In genomic region chr19:3762130-3762473, GRCh38 we compare ENCODE assay signal across 8 cellular contexts. TPM values are rescaled to one million over a fixed set of nuclear protein-coding genes. Genes with fewer than 3 reads are reported as not detected.
DNase-seq lines count a peak whose midpoint lies in the region; ATAC-seq and TF ChIP-seq lines count a peak whose summit lies in the region.

No MANE protein-coding gene starts in this region.

- peak overlapping the region in 1 of 4 donors; percentile 75 for H3K4me3 ChIP-seq in stomach

- 53 to 61% (median 58%) methylated on average over 1 of the region's 1 CpG for WGBS in stomach, 5 donors

- peak overlapping the region; percentile 81 to 100 (median 98) for H3K27ac ChIP-seq in stomach

- H3K4me1 Mint-ChIP-seq in T-helper 1 cell treated with Interleukin-12 subunit alpha and Interleukin-12 subunit beta and Interleukin-4 antibody, amounts not matched to agents 30 μg/mL and 1 μg/mL, for 36 hours (ENCODE audit: low read depth): peaks cover 27% of the 10 kb centered on the region
- H3K4me1 Mint-ChIP-seq in activated T-helper 17 cell treated with anti-CD3 and anti-CD28 coated beads, Interleukin-2, amount 50 U/mL, for 72 hours: peaks cover 13% of the 10 kb centered on the region
- H3K4me1 Mint-ChIP-seq in immature natural killer cell: peaks cover 29 to 45% of the 10 kb centered on the region in 2 donors

- peaks cover 45 to 52% (median 51%) of the 10 kb centered on the region in 4 donors for H3K36me3 ChIP-seq in stomach

- ATAC-seq in activated T-helper 17 cell treated with anti-CD3 and anti-CD28 coated beads, Interleukin-2, amount 50 U/mL, for 72 hours (replicated peaks): no peak
- ATAC-seq in HG03457 (IDR thresholded peaks at IDR 0.05; ENCODE audit: unreplicated experiment): no peak

- intact Hi-C loops in stomach (cut with DNase I; ENCODE audit: low total_unique reads): no loop called here

- H3K4me3 Mint-ChIP-seq in T-helper 1 cell treated with Interleukin-12 subunit alpha and Interleukin-12 subunit beta and Interleukin-4 antibody, amounts not matched to agents 30 μg/mL and 1 μg/mL, for 36 hours: peak overlapping the region; percentile 99
- peak overlapping the region; percentile 99 for H3K4me3 Mint-ChIP-seq in activated T-helper 17 cell treated with anti-CD3 and anti-CD28 coated beads, Interleukin-2, amount 50 U/mL, for 72 hours
- H3K4me3 Mint-ChIP-seq in immature natural killer cell: peak overlapping the region; percentile 97 to 99 (median 98)

- H3K27me3 ChIP-seq in stomach: no peaks in the 10 kb centered on the region

- no peak for TF ChIP-seq POLR2A in stomach (IDR thresholded peaks at IDR 0.05)

- no peaks in the 10 kb centered on the region for H3K9me3 ChIP-seq in stomach

- no peak for TF ChIP-seq CTCF in stomach (IDR thresholded peaks at IDR 0.05)

- peaks cover 3% of the 10 kb centered on the region for H3K27me3 Mint-ChIP-seq in T-helper 1 cell treated with Interleukin-12 subunit alpha and Interleukin-12 subunit beta and Interleukin-4 antibody, amounts not matched to agents 30 μg/mL and 1 μg/mL, for 36 hours (ENCODE audit: low read depth)
- H3K27me3 Mint-ChIP-seq in activated T-helper 17 cell treated with anti-CD3 and anti-CD28 coated beads, Interleukin-2, amount 50 U/mL, for 72 hours: no peaks in the 10 kb centered on the region
- H3K27me3 Mint-ChIP-seq in immature natural killer cell (ENCODE audit: low read depth in 3 of 3): peaks cover 12 to 20% (median 19%) of the 10 kb centered on the region in 3 donors

- H3K36me3 Mint-ChIP-seq in T-helper 1 cell treated with Interleukin-12 subunit alpha and Interleukin-12 subunit beta and Interleukin-4 antibody, amounts not matched to agents 30 μg/mL and 1 μg/mL, for 36 hours (ENCODE audit: low read depth): peaks cover 14% of the 10 kb centered on the region
- peaks cover 60% of the 10 kb centered on the region for H3K36me3 Mint-ChIP-seq in activated T-helper 17 cell treated with anti-CD3 and anti-CD28 coated beads, Interleukin-2, amount 50 U/mL, for 72 hours (ENCODE audit: low read depth)
- peaks cover 0 to 4% (median 0%) of the 10 kb centered on the region in 3 donors for H3K36me3 Mint-ChIP-seq in immature natural killer cell

- H3K4me1 ChIP-seq in stomach: peaks cover 26 to 66% (median 52%) of the 10 kb centered on the region in 4 donors

- no peaks in the 10 kb centered on the region for H3K9me3 Mint-ChIP-seq in T-helper 1 cell treated with Interleukin-12 subunit alpha and Interleukin-12 subunit beta and Interleukin-4 antibody, amounts not matched to agents 30 μg/mL and 1 μg/mL, for 36 hours
- no peaks in the 10 kb centered on the region for H3K9me3 Mint-ChIP-seq in activated T-helper 17 cell treated with anti-CD3 and anti-CD28 coated beads, Interleukin-2, amount 50 U/mL, for 72 hours
- H3K9me3 Mint-ChIP-seq in immature natural killer cell: peaks cover 0 to 3% (median 0%) of the 10 kb centered on the region in 6 donors

- DNase-seq in T-helper 1 cell (no peak), immature natural killer cell (no peak), stomach (no peak), NCI-H345 treated with DMSO at 0.1 percent for 48 hours (lab: John Stamatoyannopoulos, UW; ENCODE audit: unreplicated experiment) (no peak), NCI-H1436 (lab: John Stamatoyannopoulos, UW) (no peak)

- no peak for TF ChIP-seq EP300 in stomach (IDR thresholded peaks at IDR 0.05)

- peak overlapping the region; percentile 99 for H3K27ac Mint-ChIP-seq in T-helper 1 cell treated with Interleukin-12 subunit alpha and Interleukin-12 subunit beta and Interleukin-4 antibody, amounts not matched to agents 30 μg/mL and 1 μg/mL, for 36 hours
- peak overlapping the region; percentile 100 for H3K27ac Mint-ChIP-seq in activated T-helper 17 cell treated with anti-CD3 and anti-CD28 coated beads, Interleukin-2, amount 50 U/mL, for 72 hours
- peak overlapping the region; percentile 100 for H3K27ac Mint-ChIP-seq in immature natural killer cell

RNA-seq across cellular contexts. Expression of gene MRPL54, which starts 0.4 kb away (rescaled TPM):
- 10 to 100 TPM; 25.5 to 57.2 TPM for total RNA-seq in activated T-helper 17 cell treated with anti-CD3 and anti-CD28 coated beads, Interleukin-2, amount 50 U/mL, for 72 hours
- 100 to 1,000 TPM; 116 to 167 (median 122) TPM for polyA plus RNA-seq in immature natural killer cell
- 100 to 1,000 TPM in 2 of 5 donors, 10 to 100 TPM in 3; 15.2 to 163 (median 58.7) TPM for total RNA-seq in stomach
- 100 to 1,000 TPM; 155 to 221 (median 174) TPM for polyA plus RNA-seq in stomach

RNA-seq across cellular contexts. Expression of gene APBA3, which starts 0.6 kb away (rescaled TPM):
- total RNA-seq in activated T-helper 17 cell treated with anti-CD3 and anti-CD28 coated beads, Interleukin-2, amount 50 U/mL, for 72 hours: 10 to 100 TPM; 49.3 to 75.0 TPM
- 10 to 100 TPM; 24.2 to 32.4 (median 31.2) TPM for polyA plus RNA-seq in immature natural killer cell
- total RNA-seq in stomach: 100 to 1,000 TPM in 1 of 5 donors, 10 to 100 TPM in 3, 1 to 10 TPM in 1; 9.4 to 111 (median 16.4) TPM
- polyA plus RNA-seq in stomach: 10 to 100 TPM; 15.7 to 17.4 (median 16.7) TPM

RNA-seq across cellular contexts. Expression of gene RAX2, which starts 9.9 kb away (rescaled TPM):
- not detected for total RNA-seq in activated T-helper 17 cell treated with anti-CD3 and anti-CD28 coated beads, Interleukin-2, amount 50 U/mL, for 72 hours
- polyA plus RNA-seq in immature natural killer cell (not detected), stomach (not detected)
- not detected for total RNA-seq in stomach

RNA-seq across cellular contexts. Expression of gene MATK, which starts 24.1 kb away (rescaled TPM):
- total RNA-seq in activated T-helper 17 cell treated with anti-CD3 and anti-CD28 coated beads, Interleukin-2, amount 50 U/mL, for 72 hours: 10 to 100 TPM; 14.8 to 17.1 TPM
- polyA plus RNA-seq in immature natural killer cell (100 to 1,000 TPM; 326 to 436 (median 418) TPM), stomach (1 to 10 TPM; 2.0 to 3.4 (median 2.9) TPM)
- 10 to 100 TPM in 2 of 5 donors, 1 to 10 TPM in 2, not detected in 1; 1.4 to 48.7 (median 12.1) TPM for total RNA-seq in stomach

RNA-seq across cellular contexts. Expression of gene TJP3, which starts 53.9 kb away (rescaled TPM):
- total RNA-seq in activated T-helper 17 cell treated with anti-CD3 and anti-CD28 coated beads, Interleukin-2, amount 50 U/mL, for 72 hours: 1 to 10 TPM; 1.5 to 8.6 TPM
- polyA plus RNA-seq in immature natural killer cell (under 1 TPM in 1 of 3 donors, not detected in 2; 0.34 TPM), stomach (10 to 100 TPM; 62.3 to 96.1 (median 93.1) TPM)
- total RNA-seq in stomach: 100 to 1,000 TPM in 2 of 5 donors, 10 to 100 TPM in 3; 31.9 to 204 (median 95.1) TPM
